In genomic region chr20:45925821-45926506, GRCh38 we compare ENCODE assay signal across 1 cellular context.
TF ChIP-seq lines count a peak whose summit lies in the region.

No MANE protein-coding gene starts in this region.

TF ChIP-seq in HepG2, 621 proteins besides CTCF, POLR2A, EP300 and RAD21 (continued from another document and continues in another):
- 0 out of 2 replicates have a peak, but pooled peaks have one; percentile 14 for TF ChIP-seq ZBTB25 (CRISPR knock-in tag; IDR thresholded peaks at IDR 0.05)
- no peak for TF ChIP-seq ZBTB44 (CRISPR knock-in tag; IDR thresholded peaks at IDR 0.05)
- peak; percentile 55 for TF ChIP-seq HHEX (CRISPR knock-in tag; IDR thresholded peaks at IDR 0.05)
- peak; percentile 39; the same call in 1 of the 2 replicates for TF ChIP-seq PHF21A (CRISPR knock-in tag; IDR thresholded peaks at IDR 0.05)
- TF ChIP-seq JARID2 (CRISPR knock-in tag; IDR thresholded peaks at IDR 0.05; ENCODE audit: insufficient replicate concordance) = no peak
- TF ChIP-seq HNRNPUL1 (IDR thresholded peaks at IDR 0.05; ENCODE audit: low read depth, low read length) = no peak
- no peak for TF ChIP-seq ZNF276 (CRISPR knock-in tag; IDR thresholded peaks at IDR 0.05; ENCODE audit: low read depth)
- no peak for TF ChIP-seq ZNF558 (CRISPR knock-in tag; IDR thresholded peaks at IDR 0.05; ENCODE audit: borderline replicate concordance)
- TF ChIP-seq HNF4A (CRISPR knock-in tag; IDR thresholded peaks at IDR 0.05) = peak; percentile 64
- no peak for TF ChIP-seq ZKSCAN1 (IDR thresholded peaks at IDR 0.05; ENCODE audit: low read length)
- no peak for TF ChIP-seq EHMT2 (IDR thresholded peaks at IDR 0.05; ENCODE audit: borderline replicate concordance, low read depth, low read length)
- peak; percentile 19 for TF ChIP-seq TEAD3 (CRISPR knock-in tag; optimal IDR thresholded peaks at IDR 0.05; ENCODE audit: borderline replicate concordance)
- no peak for TF ChIP-seq HCFC1 (IDR thresholded peaks at IDR 0.05; ENCODE audit: low read depth, low read length)
- peak; percentile 39; the same call in 1 of the 2 replicates for TF ChIP-seq EED (CRISPR knock-in tag; IDR thresholded peaks at IDR 0.05)
- 0 out of 2 replicates have a peak, but pooled peaks have one; percentile 51 for TF ChIP-seq NRL (CRISPR knock-in tag; IDR thresholded peaks at IDR 0.05; ENCODE audit: borderline replicate concordance)
- TF ChIP-seq RBM39 (IDR thresholded peaks at IDR 0.05; ENCODE audit: low read depth, low read length, poor library complexity, severe bottlenecking) = no peak
- no peak for TF ChIP-seq CERS6 (CRISPR knock-in tag; IDR thresholded peaks at IDR 0.05)
- no peak for TF ChIP-seq CENPX (CRISPR knock-in tag; IDR thresholded peaks at IDR 0.05)
- TF ChIP-seq AGO1 (IDR thresholded peaks at IDR 0.05; ENCODE audit: low read depth, low read length, poor library complexity, severe bottlenecking) = no peak
- 0 out of 2 replicates have a peak, but pooled peaks have one; percentile 27 for TF ChIP-seq NFAT5 (CRISPR knock-in tag; IDR thresholded peaks at IDR 0.05)
- TF ChIP-seq RNF219 (CRISPR knock-in tag; IDR thresholded peaks at IDR 0.05) = no peak
- 0 out of 2 replicates have a peak, but pooled peaks have one; percentile 53 for TF ChIP-seq TGIF2 (CRISPR knock-in tag; IDR thresholded peaks at IDR 0.05)
- TF ChIP-seq CEBPB (IDR thresholded peaks at IDR 0.05; ENCODE audit: borderline replicate concordance, low read depth, low read length) = peak; percentile 71
- TF ChIP-seq CEBPZ (IDR thresholded peaks at IDR 0.05; ENCODE audit: low read length) = no peak
- TF ChIP-seq HMGA1 (CRISPR knock-in tag; conservative IDR thresholded peaks at IDR 0.05) = no peak
- no peak for TF ChIP-seq PRDM15 (CRISPR knock-in tag; IDR thresholded peaks at IDR 0.05)
- TF ChIP-seq ZNF644 (CRISPR knock-in tag; IDR thresholded peaks at IDR 0.05; ENCODE audit: low read depth) = no peak
- no peak for TF ChIP-seq ZNF432 (CRISPR knock-in tag; IDR thresholded peaks at IDR 0.05; ENCODE audit: borderline replicate concordance)
- TF ChIP-seq ZNF615 (CRISPR knock-in tag; IDR thresholded peaks at IDR 0.05; ENCODE audit: borderline replicate concordance) = no peak
- TF ChIP-seq TARDBP (CRISPR knock-in tag; IDR thresholded peaks at IDR 0.05) = no peak; the same call in 1 of the 2 replicates
- TF ChIP-seq TAF15 (IDR thresholded peaks at IDR 0.05; ENCODE audit: low read depth, low read length, poor library complexity, severe bottlenecking) = no peak
- no peak for TF ChIP-seq THAP8 (CRISPR knock-in tag; IDR thresholded peaks at IDR 0.05; ENCODE audit: borderline replicate concordance)
- TF ChIP-seq KAT7 (CRISPR knock-in tag; IDR thresholded peaks at IDR 0.05; ENCODE audit: borderline replicate concordance) = no peak
- no peak for TF ChIP-seq ZFP36 (IDR thresholded peaks at IDR 0.05; ENCODE audit: borderline replicate concordance, low read depth, low read length, partially characterized antibody)
- TF ChIP-seq HES4 (CRISPR knock-in tag; IDR thresholded peaks at IDR 0.05; ENCODE audit: borderline replicate concordance) = no peak
- TF ChIP-seq SNAPC5 (CRISPR knock-in tag; IDR thresholded peaks at IDR 0.05; ENCODE audit: borderline replicate concordance) = no peak
- no peak for TF ChIP-seq ZNF670 (CRISPR knock-in tag; IDR thresholded peaks at IDR 0.05; ENCODE audit: borderline replicate concordance)
- TF ChIP-seq ESRRA (CRISPR knock-in tag; IDR thresholded peaks at IDR 0.05; ENCODE audit: low read depth) = no peak
